In genomic region chr5:88130189-88130815, GRCh38 we compare ENCODE assay signal across 28 cellular contexts.
"Had no signal": no experiment of that assay in that cellular context is flagged by ENCODE, and none has a peak within 500 bp of the region (broad histone marks: within the 10 kb centered on the region; RNA-seq: fewer than 3 reads in every experiment).

No MANE protein-coding gene starts in this region.

- H3K27ac ChIP-seq: PC-9, RWPE1 had no signal

- H3K4me2 ChIP-seq: PC-9 had no signal

- FAIRE-seq: bronchial epithelial cell, RCC 7860 had no signal

- DNase-seq: activated CD4-positive, alpha-beta T cell treated with anti-CD3 and anti-CD28 coated beads for 36 hours; activated CD4-positive, alpha-beta T cell treated with anti-CD3 and anti-CD28 coated beads, Interleukin-2, amount 10 ng/mL, durations not matched to agents 7 days and 5 days; activated CD4-positive, alpha-beta T cell treated with anti-CD3 and anti-CD28 coated beads, Interleukin-2, amount 50 U/mL, for 48 hours; activated CD8-positive, alpha-beta T cell treated with anti-CD3 and anti-CD28 coated beads, Interleukin-2, amount 10 ng/mL, durations not matched to agents 7 days and 5 days; activated gamma-delta T cell treated with Interleukin-2 at 50 U/mL for 16 hours; activated naive CD4-positive, alpha-beta T cell treated with anti-CD3 and anti-CD28 coated beads for 36 hours; activated T-cell treated with anti-CD3 and anti-CD28 coated beads for 4 hours; activated T-cell treated with anti-CD3 and anti-CD28 coated beads, Interleukin-2, amount 50 U/mL, for 4 hours; anterior cingulate cortex; caudate nucleus; cerebellar nuclear complex; Karpas-422; NCI-H1105 treated with DMSO at 0.1 percent for 48 hours; NCI-H1436; NCI-H1694; NCI-H1930; NCI-H345; NCI-H524 treated with DMSO at 0.1 percent for 48 hours; PC-9; SIG-M5 had no signal

- ATAC-seq: activated CD4-positive, alpha-beta T cell treated with anti-CD3 and anti-CD28 coated beads for 36 hours; activated CD4-positive, CD25-positive, alpha-beta regulatory T cell treated with anti-CD3 and anti-CD28 coated beads, Interleukin-2, amount 50 U/mL, for 24 hours; activated CD8-positive, alpha-beta T cell treated with anti-CD3 and anti-CD28 coated beads, Interleukin-2, amount 10 ng/mL, durations not matched to agents 7 days and 5 days; activated naive CD4-positive, alpha-beta T cell treated with anti-CD3 and anti-CD28 coated beads, Interleukin-2, amount 50 U/mL, for 72 hours; activated T-cell treated with anti-CD3 and anti-CD28 coated beads, Interleukin-2, amount 50 U/mL, for 4 hours; Right ventricle myocardium inferior; SK-N-SH treated with all-trans-retinoic acid at 6 μM for 48 hours; WTC11 had no signal

- H3K4me3 ChIP-seq: PC-9 had no signal

- H2AFZ ChIP-seq: PC-9 had no signal
